Comparison of ENCODE assay signal across 1 cellular context in the genomic region with DNA sequence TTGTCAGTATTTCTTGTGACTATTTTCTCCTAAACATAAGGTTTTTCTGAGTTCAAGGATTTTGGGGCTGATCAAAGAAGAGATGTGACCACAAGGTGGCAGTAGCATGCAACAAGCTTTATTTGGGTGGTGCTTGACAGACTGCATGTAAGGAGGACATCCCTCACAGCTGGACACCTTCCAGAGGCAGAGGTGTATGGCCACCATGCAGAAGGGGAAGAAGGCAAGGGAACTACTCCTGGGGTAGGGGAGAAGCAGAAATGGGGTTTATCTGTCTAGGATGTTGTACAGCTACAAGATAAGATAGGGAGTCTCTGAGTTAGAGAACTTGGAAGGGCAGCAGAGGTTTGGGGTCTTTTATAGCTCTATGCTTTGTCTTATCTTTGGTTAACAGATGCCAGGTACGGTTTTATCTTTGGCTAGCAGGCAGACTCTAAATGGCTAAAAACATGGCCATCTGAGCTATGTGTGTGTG.
A peak's percentile ranks its signal among the peaks of the same experiment; 100 is the strongest.
TF ChIP-seq lines count a peak whose summit lies in the region.

No MANE protein-coding gene starts in this region.

TF ChIP-seq in K562, 482 proteins besides CTCF, POLR2A, EP300 and RAD21 (continued from another document and continues in another):
- TF ChIP-seq, protein P1, sequence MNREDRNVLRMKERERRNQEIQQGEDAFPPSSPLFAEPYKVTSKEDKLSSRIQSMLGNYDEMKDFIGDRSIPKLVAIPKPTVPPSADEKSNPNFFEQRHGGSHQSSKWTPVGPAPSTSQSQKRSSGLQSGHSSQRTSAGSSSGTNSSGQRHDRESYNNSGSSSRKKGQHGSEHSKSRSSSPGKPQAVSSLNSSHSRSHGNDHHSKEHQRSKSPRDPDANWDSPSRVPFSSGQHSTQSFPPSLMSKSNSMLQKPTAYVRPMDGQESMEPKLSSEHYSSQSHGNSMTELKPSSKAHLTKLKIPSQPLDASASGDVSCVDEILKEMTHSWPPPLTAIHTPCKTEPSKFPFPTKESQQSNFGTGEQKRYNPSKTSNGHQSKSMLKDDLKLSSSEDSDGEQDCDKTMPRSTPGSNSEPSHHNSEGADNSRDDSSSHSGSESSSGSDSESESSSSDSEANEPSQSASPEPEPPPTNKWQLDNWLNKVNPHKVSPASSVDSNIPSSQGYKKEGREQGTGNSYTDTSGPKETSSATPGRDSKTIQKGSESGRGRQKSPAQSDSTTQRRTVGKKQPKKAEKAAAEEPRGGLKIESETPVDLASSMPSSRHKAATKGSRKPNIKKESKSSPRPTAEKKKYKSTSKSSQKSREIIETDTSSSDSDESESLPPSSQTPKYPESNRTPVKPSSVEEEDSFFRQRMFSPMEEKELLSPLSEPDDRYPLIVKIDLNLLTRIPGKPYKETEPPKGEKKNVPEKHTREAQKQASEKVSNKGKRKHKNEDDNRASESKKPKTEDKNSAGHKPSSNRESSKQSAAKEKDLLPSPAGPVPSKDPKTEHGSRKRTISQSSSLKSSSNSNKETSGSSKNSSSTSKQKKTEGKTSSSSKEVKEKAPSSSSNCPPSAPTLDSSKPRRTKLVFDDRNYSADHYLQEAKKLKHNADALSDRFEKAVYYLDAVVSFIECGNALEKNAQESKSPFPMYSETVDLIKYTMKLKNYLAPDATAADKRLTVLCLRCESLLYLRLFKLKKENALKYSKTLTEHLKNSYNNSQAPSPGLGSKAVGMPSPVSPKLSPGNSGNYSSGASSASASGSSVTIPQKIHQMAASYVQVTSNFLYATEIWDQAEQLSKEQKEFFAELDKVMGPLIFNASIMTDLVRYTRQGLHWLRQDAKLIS (CRISPR knock-in tag; IDR thresholded peaks at IDR 0.05) = no peak
- no peak for TF ChIP-seq PHTF2 (CRISPR knock-in tag; IDR thresholded peaks at IDR 0.05)
- TF ChIP-seq, protein P2, sequence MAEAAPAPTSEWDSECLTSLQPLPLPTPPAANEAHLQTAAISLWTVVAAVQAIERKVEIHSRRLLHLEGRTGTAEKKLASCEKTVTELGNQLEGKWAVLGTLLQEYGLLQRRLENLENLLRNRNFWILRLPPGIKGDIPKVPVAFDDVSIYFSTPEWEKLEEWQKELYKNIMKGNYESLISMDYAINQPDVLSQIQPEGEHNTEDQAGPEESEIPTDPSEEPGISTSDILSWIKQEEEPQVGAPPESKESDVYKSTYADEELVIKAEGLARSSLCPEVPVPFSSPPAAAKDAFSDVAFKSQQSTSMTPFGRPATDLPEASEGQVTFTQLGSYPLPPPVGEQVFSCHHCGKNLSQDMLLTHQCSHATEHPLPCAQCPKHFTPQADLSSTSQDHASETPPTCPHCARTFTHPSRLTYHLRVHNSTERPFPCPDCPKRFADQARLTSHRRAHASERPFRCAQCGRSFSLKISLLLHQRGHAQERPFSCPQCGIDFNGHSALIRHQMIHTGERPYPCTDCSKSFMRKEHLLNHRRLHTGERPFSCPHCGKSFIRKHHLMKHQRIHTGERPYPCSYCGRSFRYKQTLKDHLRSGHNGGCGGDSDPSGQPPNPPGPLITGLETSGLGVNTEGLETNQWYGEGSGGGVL (CRISPR knock-in tag; IDR thresholded peaks at IDR 0.05) = no peak
- TF ChIP-seq POLR2AphosphoS2 (IDR thresholded peaks at IDR 0.05; ENCODE audit: low read length) = no peak
- no peak for TF ChIP-seq MAFG (tag; conservative IDR thresholded peaks at IDR 0.05)
- TF ChIP-seq BHLHE40 (IDR thresholded peaks at IDR 0.05; ENCODE audit: low read length) = no peak
- no peak for TF ChIP-seq GABPB2 (CRISPR knock-in tag; conservative IDR thresholded peaks at IDR 0.05)
- peak; percentile 92 for TF ChIP-seq MTA3 (IDR thresholded peaks at IDR 0.05; ENCODE audit: borderline replicate concordance)
- TF ChIP-seq PHF21A (IDR thresholded peaks at IDR 0.05; ENCODE audit: borderline replicate concordance, low read depth) = 0 out of 2 replicates have a peak, but pooled peaks have one; percentile 71
- TF ChIP-seq ZNF589 (CRISPR knock-in tag; IDR thresholded peaks at IDR 0.05; ENCODE audit: low read depth) = peak; percentile 76; the same call in 1 of the 2 replicates
- peak; percentile 97 for TF ChIP-seq FOXM1 (IDR thresholded peaks at IDR 0.05; ENCODE audit: low read depth)
- no peak for TF ChIP-seq FOXM1 (CRISPR knock-in tag; IDR thresholded peaks at IDR 0.05; ENCODE audit: low read depth)
- TF ChIP-seq, protein P3, sequence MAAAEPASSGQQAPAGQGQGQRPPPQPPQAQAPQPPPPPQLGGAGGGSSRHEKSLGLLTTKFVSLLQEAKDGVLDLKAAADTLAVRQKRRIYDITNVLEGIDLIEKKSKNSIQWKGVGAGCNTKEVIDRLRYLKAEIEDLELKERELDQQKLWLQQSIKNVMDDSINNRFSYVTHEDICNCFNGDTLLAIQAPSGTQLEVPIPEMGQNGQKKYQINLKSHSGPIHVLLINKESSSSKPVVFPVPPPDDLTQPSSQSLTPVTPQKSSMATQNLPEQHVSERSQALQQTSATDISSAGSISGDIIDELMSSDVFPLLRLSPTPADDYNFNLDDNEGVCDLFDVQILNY (CRISPR knock-in tag; IDR thresholded peaks at IDR 0.05) = no peak
- no peak for TF ChIP-seq ZNF133 (CRISPR knock-in tag; IDR thresholded peaks at IDR 0.05)
- TF ChIP-seq NUFIP1 (IDR thresholded peaks at IDR 0.05; ENCODE audit: partially characterized antibody) = no peak
- TF ChIP-seq ZNF431 (CRISPR knock-in tag; IDR thresholded peaks at IDR 0.05) = no peak
- TF ChIP-seq, protein P4, sequence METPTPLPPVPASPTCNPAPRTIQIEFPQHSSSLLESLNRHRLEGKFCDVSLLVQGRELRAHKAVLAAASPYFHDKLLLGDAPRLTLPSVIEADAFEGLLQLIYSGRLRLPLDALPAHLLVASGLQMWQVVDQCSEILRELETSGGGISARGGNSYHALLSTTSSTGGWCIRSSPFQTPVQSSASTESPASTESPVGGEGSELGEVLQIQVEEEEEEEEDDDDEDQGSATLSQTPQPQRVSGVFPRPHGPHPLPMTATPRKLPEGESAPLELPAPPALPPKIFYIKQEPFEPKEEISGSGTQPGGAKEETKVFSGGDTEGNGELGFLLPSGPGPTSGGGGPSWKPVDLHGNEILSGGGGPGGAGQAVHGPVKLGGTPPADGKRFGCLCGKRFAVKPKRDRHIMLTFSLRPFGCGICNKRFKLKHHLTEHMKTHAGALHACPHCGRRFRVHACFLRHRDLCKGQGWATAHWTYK (CRISPR knock-in tag; IDR thresholded peaks at IDR 0.05) = peak; percentile 68; the same call in 1 of the 2 replicates
- peak; percentile 76 for TF ChIP-seq SMAD3 (CRISPR knock-in tag; conservative IDR thresholded peaks at IDR 0.05)
- TF ChIP-seq MYC (IDR thresholded peaks at IDR 0.05; ENCODE audit: low read depth, low read length) = peak; percentile 22; the same call in 1 of the 2 replicates
- TF ChIP-seq MYC (CRISPR knock-in tag; IDR thresholded peaks at IDR 0.05; ENCODE audit: borderline replicate concordance, low read depth) = no peak
- peak; percentile 82 for TF ChIP-seq DMBX1 (CRISPR knock-in tag; IDR thresholded peaks at IDR 0.05; ENCODE audit: borderline replicate concordance)
- no peak for TF ChIP-seq POU5F1 (IDR thresholded peaks at IDR 0.05; ENCODE audit: borderline replicate concordance, low read depth, low read length, partially characterized antibody)
- no peak for TF ChIP-seq ZKSCAN3 (CRISPR knock-in tag; IDR thresholded peaks at IDR 0.05)
- TF ChIP-seq RNF2 (IDR thresholded peaks at IDR 0.05) = no peak
- TF ChIP-seq, protein P5, sequence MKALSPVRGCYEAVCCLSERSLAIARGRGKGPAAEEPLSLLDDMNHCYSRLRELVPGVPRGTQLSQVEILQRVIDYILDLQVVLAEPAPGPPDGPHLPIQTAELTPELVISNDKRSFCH (CRISPR knock-in tag; IDR thresholded peaks at IDR 0.05) = no peak
- TF ChIP-seq, protein P5 (tag; IDR thresholded peaks at IDR 0.05) = peak; percentile 80
- TF ChIP-seq, protein P6, sequence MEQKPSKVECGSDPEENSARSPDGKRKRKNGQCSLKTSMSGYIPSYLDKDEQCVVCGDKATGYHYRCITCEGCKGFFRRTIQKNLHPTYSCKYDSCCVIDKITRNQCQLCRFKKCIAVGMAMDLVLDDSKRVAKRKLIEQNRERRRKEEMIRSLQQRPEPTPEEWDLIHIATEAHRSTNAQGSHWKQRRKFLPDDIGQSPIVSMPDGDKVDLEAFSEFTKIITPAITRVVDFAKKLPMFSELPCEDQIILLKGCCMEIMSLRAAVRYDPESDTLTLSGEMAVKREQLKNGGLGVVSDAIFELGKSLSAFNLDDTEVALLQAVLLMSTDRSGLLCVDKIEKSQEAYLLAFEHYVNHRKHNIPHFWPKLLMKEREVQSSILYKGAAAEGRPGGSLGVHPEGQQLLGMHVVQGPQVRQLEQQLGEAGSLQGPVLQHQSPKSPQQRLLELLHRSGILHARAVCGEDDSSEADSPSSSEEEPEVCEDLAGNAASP (IDR thresholded peaks at IDR 0.05) = no peak
- TF ChIP-seq MEF2A (IDR thresholded peaks at IDR 0.05; ENCODE audit: control insufficient read depth, low read depth, low read length) = peak; percentile 14; the same call in 1 of the 2 replicates
- no peak for TF ChIP-seq SETDB1 (IDR thresholded peaks at IDR 0.05; ENCODE audit: low read length)
- TF ChIP-seq, protein P7, sequence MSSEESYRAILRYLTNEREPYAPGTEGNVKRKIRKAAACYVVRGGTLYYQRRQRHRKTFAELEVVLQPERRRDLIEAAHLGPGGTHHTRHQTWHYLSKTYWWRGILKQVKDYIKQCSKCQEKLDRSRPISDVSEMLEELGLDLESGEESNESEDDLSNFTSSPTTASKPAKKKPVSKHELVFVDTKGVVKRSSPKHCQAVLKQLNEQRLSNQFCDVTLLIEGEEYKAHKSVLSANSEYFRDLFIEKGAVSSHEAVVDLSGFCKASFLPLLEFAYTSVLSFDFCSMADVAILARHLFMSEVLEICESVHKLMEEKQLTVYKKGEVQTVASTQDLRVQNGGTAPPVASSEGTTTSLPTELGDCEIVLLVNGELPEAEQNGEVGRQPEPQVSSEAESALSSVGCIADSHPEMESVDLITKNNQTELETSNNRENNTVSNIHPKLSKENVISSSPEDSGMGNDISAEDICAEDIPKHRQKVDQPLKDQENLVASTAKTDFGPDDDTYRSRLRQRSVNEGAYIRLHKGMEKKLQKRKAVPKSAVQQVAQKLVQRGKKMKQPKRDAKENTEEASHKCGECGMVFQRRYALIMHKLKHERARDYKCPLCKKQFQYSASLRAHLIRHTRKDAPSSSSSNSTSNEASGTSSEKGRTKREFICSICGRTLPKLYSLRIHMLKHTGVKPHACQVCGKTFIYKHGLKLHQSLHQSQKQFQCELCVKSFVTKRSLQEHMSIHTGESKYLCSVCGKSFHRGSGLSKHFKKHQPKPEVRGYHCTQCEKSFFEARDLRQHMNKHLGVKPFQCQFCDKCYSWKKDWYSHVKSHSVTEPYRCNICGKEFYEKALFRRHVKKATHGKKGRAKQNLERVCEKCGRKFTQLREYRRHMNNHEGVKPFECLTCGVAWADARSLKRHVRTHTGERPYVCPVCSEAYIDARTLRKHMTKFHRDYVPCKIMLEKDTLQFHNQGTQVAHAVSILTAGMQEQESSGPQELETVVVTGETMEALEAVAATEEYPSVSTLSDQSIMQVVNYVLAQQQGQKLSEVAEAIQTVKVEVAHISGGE (CRISPR knock-in tag; IDR thresholded peaks at IDR 0.05) = peak in 1 of 3 experiments; percentile 58; a peak in 1 of 6 replicates
- TF ChIP-seq HNRNPUL1 (IDR thresholded peaks at IDR 0.05; ENCODE audit: low read length) = no peak
- TF ChIP-seq, protein P8, sequence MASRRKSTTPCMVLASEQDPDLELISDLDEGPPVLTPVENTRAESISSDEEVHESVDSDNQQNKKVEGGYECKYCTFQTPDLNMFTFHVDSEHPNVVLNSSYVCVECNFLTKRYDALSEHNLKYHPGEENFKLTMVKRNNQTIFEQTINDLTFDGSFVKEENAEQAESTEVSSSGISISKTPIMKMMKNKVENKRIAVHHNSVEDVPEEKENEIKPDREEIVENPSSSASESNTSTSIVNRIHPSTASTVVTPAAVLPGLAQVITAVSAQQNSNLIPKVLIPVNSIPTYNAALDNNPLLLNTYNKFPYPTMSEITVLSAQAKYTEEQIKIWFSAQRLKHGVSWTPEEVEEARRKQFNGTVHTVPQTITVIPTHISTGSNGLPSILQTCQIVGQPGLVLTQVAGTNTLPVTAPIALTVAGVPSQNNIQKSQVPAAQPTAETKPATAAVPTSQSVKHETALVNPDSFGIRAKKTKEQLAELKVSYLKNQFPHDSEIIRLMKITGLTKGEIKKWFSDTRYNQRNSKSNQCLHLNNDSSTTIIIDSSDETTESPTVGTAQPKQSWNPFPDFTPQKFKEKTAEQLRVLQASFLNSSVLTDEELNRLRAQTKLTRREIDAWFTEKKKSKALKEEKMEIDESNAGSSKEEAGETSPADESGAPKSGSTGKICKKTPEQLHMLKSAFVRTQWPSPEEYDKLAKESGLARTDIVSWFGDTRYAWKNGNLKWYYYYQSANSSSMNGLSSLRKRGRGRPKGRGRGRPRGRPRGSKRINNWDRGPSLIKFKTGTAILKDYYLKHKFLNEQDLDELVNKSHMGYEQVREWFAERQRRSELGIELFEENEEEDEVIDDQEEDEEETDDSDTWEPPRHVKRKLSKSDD (conservative IDR thresholded peaks at IDR 0.05; ENCODE audit: low read length) = no peak
- TF ChIP-seq MAFF (IDR thresholded peaks at IDR 0.05; ENCODE audit: low read length) = no peak
- no peak for TF ChIP-seq RBM15 (IDR thresholded peaks at IDR 0.05; ENCODE audit: insufficient read depth, low read length)
- TF ChIP-seq, protein P9, sequence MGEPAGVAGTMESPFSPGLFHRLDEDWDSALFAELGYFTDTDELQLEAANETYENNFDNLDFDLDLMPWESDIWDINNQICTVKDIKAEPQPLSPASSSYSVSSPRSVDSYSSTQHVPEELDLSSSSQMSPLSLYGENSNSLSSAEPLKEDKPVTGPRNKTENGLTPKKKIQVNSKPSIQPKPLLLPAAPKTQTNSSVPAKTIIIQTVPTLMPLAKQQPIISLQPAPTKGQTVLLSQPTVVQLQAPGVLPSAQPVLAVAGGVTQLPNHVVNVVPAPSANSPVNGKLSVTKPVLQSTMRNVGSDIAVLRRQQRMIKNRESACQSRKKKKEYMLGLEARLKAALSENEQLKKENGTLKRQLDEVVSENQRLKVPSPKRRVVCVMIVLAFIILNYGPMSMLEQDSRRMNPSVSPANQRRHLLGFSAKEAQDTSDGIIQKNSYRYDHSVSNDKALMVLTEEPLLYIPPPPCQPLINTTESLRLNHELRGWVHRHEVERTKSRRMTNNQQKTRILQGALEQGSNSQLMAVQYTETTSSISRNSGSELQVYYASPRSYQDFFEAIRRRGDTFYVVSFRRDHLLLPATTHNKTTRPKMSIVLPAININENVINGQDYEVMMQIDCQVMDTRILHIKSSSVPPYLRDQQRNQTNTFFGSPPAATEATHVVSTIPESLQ (CRISPR knock-in tag; IDR thresholded peaks at IDR 0.05) = no peak
- no peak for TF ChIP-seq FUS (optimal IDR thresholded peaks at IDR 0.05; ENCODE audit: low read depth, low read length)
